Comparison of ENCODE assay signal across 9 cellular contexts in genomic region chr7:29987821-29988317, GRCh38. TPM values are rescaled to one million over a fixed set of nuclear protein-coding genes. Genes with fewer than 3 reads are reported as not detected.
DNase-seq lines count a peak whose midpoint lies in the region; ATAC-seq and TF ChIP-seq lines count a peak whose summit lies in the region.
"Had no signal": no experiment of that assay in that cellular context is flagged by ENCODE, and none has a peak within 500 bp of the region (broad histone marks: within the 10 kb centered on the region; RNA-seq: fewer than 3 reads in every experiment).

No MANE protein-coding gene starts in this region.

- intact Hi-C loops in body of pancreas (cut with DNase I) = no loop called here

- H3K27ac ChIP-seq in body of pancreas = peak overlapping the region; percentile 88 to 93 (median 92)
- peak overlapping the region; percentile 85 for H3K27ac ChIP-seq in temporal lobe (ENCODE audit: low read depth, low read length)

- DNase-seq in SIG-M5 treated with dmso at 0.1 percent for 504 hours (lab: John Stamatoyannopoulos, UW; ENCODE audit: unreplicated experiment) (peak; percentile 79), SIG-M5 (lab: John Stamatoyannopoulos, UW) (no peak), NAMALWA (ENCODE audit: low spot score) (peak; percentile 65), body of pancreas (peak; percentile 17 to 48 (median 32)), kidney tubule cell (ENCODE audit: low spot score) (peak; percentile 94), RPMI8226 (no peak)
- no peak for DNase-seq in activated CD4-positive, CD25-positive, alpha-beta regulatory T cell treated with anti-CD3 and anti-CD28 coated beads, Interleukin-2, amount 50 U/mL, for 72 hours
- DNase-seq: left cardiac atrium had no signal

- no peak overlapping the region for H3K4me3 ChIP-seq in body of pancreas

- no peaks in the 10 kb centered on the region for H3K9me3 ChIP-seq in body of pancreas

- 57 to 60% methylated on average over 8 of the region's 8 CpGs for WGBS in body of pancreas, 2 donors

- ATAC-seq in body of pancreas = peak; percentile 62

- no peaks in the 10 kb centered on the region for H3K27me3 ChIP-seq in body of pancreas

- no peaks in the 10 kb centered on the region for H3K36me3 ChIP-seq in body of pancreas (replicated peaks in 1 of 2; ENCODE audit: insufficient read depth in 1 of 2, low read depth in 2 of 2)

- H3K4me1 ChIP-seq in body of pancreas = peaks cover 26% of the 10 kb centered on the region

- TF ChIP-seq POLR2A in body of pancreas (IDR thresholded peaks at IDR 0.05) = peak in 2 of 3 donors; percentile 41 to 60

- no peak for TF ChIP-seq CTCF in body of pancreas (IDR thresholded peaks at IDR 0.05)

RNA-seq across cellular contexts. Expression of gene SCRN1, which starts 1.7 kb away (rescaled TPM):
- total RNA-seq in body of pancreas (10 to 100 TPM; 20.4 to 30.4 TPM), temporal lobe (102 TPM)

RNA-seq across cellular contexts. Expression of gene FKBP14, which starts 38.6 kb away (rescaled TPM):
- total RNA-seq in body of pancreas (10 to 100 TPM in 1 of 2 donors, 1 to 10 TPM in 1; 9.6 to 22.7 TPM), temporal lobe (7.4 TPM)

RNA-seq across cellular contexts. Expression of gene PLEKHA8, which starts 40.3 kb away (rescaled TPM):
- total RNA-seq in body of pancreas (1 to 10 TPM; 6.7 to 8.2 TPM), temporal lobe (24.3 TPM)

Comparison
In these comparisons a context has a peak if more than half of its experiments do, and no peak if none do; other contexts are left out.
1. DNase-seq: peak in SIG-M5 treated with dmso at 0.1 percent for 504 hours (single experiment), NAMALWA (single experiment), body of pancreas (4 of 4) and kidney tubule cell (single experiment); none in SIG-M5 (single experiment), RPMI8226 (single experiment) and activated CD4-positive, CD25-positive, alpha-beta regulatory T cell treated with anti-CD3 and anti-CD28 coated beads, Interleukin-2, amount 50 U/mL, for 72 hours (single experiment).